Comparison of ENCODE assay signal across 18 cellular contexts in the genomic region with DNA sequence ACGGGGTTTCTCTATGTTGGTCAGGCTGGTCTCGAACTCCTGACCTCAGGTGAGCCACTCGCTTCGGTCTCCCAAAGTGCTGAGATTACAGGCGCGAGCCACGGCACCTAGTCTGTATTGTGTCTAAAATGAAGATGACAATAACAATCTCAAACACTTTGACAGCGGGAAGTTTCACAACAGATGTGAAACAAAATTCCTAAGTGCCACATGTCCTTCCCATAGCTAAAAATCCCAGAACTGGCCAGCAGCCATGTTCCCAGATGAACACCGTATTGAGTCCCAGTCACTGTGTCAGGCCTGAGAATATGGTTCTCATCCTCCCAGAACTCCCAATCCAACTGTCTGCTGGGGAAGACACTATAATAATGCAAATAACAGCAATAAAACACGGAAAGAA.
"Had no signal": no experiment of that assay in that cellular context is flagged by ENCODE, and none has a peak within 500 bp of the region (broad histone marks: within the 10 kb centered on the region; RNA-seq: fewer than 3 reads in every experiment).

No MANE protein-coding gene starts in this region.

- H3K9ac ChIP-seq: neural progenitor cell had no signal

- H3K4me3 ChIP-seq: cardiac muscle cell, mucosa of descending colon, neural progenitor cell had no signal

- H3K36me3 ChIP-seq: cardiac muscle cell, neural progenitor cell, sigmoid colon, upper lobe of left lung had no signal

- H3K4me1 ChIP-seq: neural progenitor cell, testis had no signal

- ATAC-seq: activated naive CD8-positive, alpha-beta T cell treated with anti-CD3 and anti-CD28 coated beads, Interleukin-2, amount 50 U/mL, for 24 hours; mucosa of descending colon had no signal

- H3K9me3 ChIP-seq: mucosa of descending colon, sigmoid colon, testis had no signal

- H3K27ac ChIP-seq: cardiac muscle cell, epithelial cell of prostate, neural progenitor cell, testis had no signal

- DNase-seq: activated CD4-positive, alpha-beta T cell treated with anti-CD3 and anti-CD28 coated beads for 1 hour; activated CD4-positive, alpha-beta T cell treated with anti-CD3 and anti-CD28 coated beads, Interleukin-2, amount 50 U/mL, for 4 hours; activated CD8-positive, alpha-beta memory T cell treated with anti-CD3 and anti-CD28 coated beads, Interleukin-2, amount 50 U/mL, for 4 hours; activated naive CD4-positive, alpha-beta T cell treated with Interleukin-2 at 50 U/mL for 16 hours; activated naive CD8-positive, alpha-beta T cell treated with anti-CD3 and anti-CD28 coated beads, Interleukin-2, amount 50 U/mL, for 24 hours; cortex of kidney; left colon; naive B cell; sigmoid colon; stimulated activated CD4-positive, alpha-beta T cell treated with anti-CD3 and anti-CD28 coated beads, Interleukin-2, amount 100 ng/mL, for 48 hours; stimulated activated CD8-positive, alpha-beta memory T cell treated with anti-CD3 and anti-CD28 coated beads, Interleukin-4, amount 100 ng/mL, for 48 hours; stimulated activated naive B cell treated with anti-CD40 and anti-IgM and Interleukin-4, amounts not matched to agents 10 μg/mL and 1 μg/mL and 100 μg/mL, for 72 hours; testis; upper lobe of left lung had no signal

- H3K4me2 ChIP-seq: neural progenitor cell had no signal

- H3K27me3 ChIP-seq: cardiac muscle cell, neural progenitor cell, sigmoid colon, testis, upper lobe of left lung had no signal
